Comparison of ENCODE assay signal across 8 cellular contexts in genomic region chr14:92686763-92687427, GRCh38.
A peak's percentile ranks its signal among the peaks of the same experiment; 100 is the strongest.
DNase-seq lines count a peak whose midpoint lies in the region; ATAC-seq and TF ChIP-seq lines count a peak whose summit lies in the region.

No MANE protein-coding gene starts in this region.

- POLR2A ChIA-PET in WTC11 (lab: Charles Lee) = no interaction called here

- peaks cover 6% of the 10 kb centered on the region for H3K4me1 Mint-ChIP-seq in CD14-positive monocyte
- no peaks in the 10 kb centered on the region for H3K4me1 Mint-ChIP-seq in WTC11

- H3K9me3 Mint-ChIP-seq in CD14-positive monocyte = peaks cover 0 to 2% (median 0%) of the 10 kb centered on the region in 7 donors
- no peaks in the 10 kb centered on the region for H3K9me3 Mint-ChIP-seq in WTC11

- intact Hi-C loops in CD14-positive monocyte (cut with micrococcal nuclease) = loop anchor here in 1 of 2 donors (10.0 kb wide), 1 partner anchor 552 kb away; no protein-coding TSS in a partner anchor

- H3K27ac Mint-ChIP-seq in CD14-positive monocyte (peak overlapping the region in 1 of 7 donors; percentile 12), WTC11 (no peak overlapping the region)

- DNase-seq in CD14-positive monocyte (ENCODE audit: low spot score) (no peak), NCI-H1694 (lab: John Stamatoyannopoulos, UW) (peak; percentile 91), WTC11 (ENCODE audit: low spot score) (peak; percentile 94), cerebellum (ENCODE audit: low spot score) (peak; percentile 90), kidney glomerular epithelial cell (lab: John Stamatoyannopoulos, UW) (peak; percentile 57)
- DNase-seq in stimulated activated CD4-positive, alpha-beta T cell treated with anti-CD3 and anti-CD28 coated beads, Interleukin-1b, Interleukin-23, amount 100 ng/mL, for 24 hours (ENCODE audit: low read depth in 4 of 4, low spot score in 1 of 4) = peak; percentile 25 to 71 (median 38)

- H3K36me3 Mint-ChIP-seq in CD14-positive monocyte (peaks cover 63 to 84% of the 10 kb centered on the region in 2 donors), WTC11 (no peaks in the 10 kb centered on the region)

- H3K4me3 Mint-ChIP-seq in CD14-positive monocyte (no peak overlapping the region), WTC11 (peak overlapping the region; percentile 45)

- TF ChIP-seq CTCF in CD14-positive monocyte (IDR thresholded peaks at IDR 0.05) = peak; percentile 92
- peak; percentile 99 for TF ChIP-seq CTCF in WTC11 (IDR thresholded peaks at IDR 0.05)

- ATAC-seq in GM21576 (IDR thresholded peaks at IDR 0.05; ENCODE audit: unreplicated experiment) = peak; percentile 47
- ATAC-seq in WTC11 = peak; percentile 83
- ATAC-seq in GM19324 (IDR thresholded peaks at IDR 0.05; ENCODE audit: low FRiP score, unreplicated experiment) = no peak

- H3K27me3 Mint-ChIP-seq in CD14-positive monocyte (ENCODE audit: low read depth in 3 of 3) = peaks cover 0 to 4% (median 0%) of the 10 kb centered on the region in 3 donors
- H3K27me3 Mint-ChIP-seq in WTC11 (ENCODE audit: low read depth) = peaks cover 25% of the 10 kb centered on the region

- CTCF ChIA-PET in WTC11 (lab: Charles Lee) = interaction anchor here (0.5 to 4.8 kb wide), 70 partner anchors 10 to 581 kb away, joined by 3 to 32 read pairs (median 4); partner anchors contain the start of genes ATXN3, GOLGA5, ITPK1 and LGMN

TF ChIP-seq in WTC11, 78 proteins besides CTCF, POLR2A, EP300 and RAD21 (continues in another document):
- TF ChIP-seq GTF2I (CRISPR knock-in tag; conservative IDR thresholded peaks at IDR 0.05) (no peak), MYBL2 (CRISPR knock-in tag; IDR thresholded peaks at IDR 0.05) (0 out of 2 replicates have a peak, but pooled peaks have one; percentile 10), ZNF121 (CRISPR knock-in tag; IDR thresholded peaks at IDR 0.05) (no peak), MLX (CRISPR knock-in tag; IDR thresholded peaks at IDR 0.05) (no peak), CREM (CRISPR knock-in tag; IDR thresholded peaks at IDR 0.05) (0 out of 2 replicates have a peak, but pooled peaks have one; percentile 25), ZBTB43 (CRISPR knock-in tag; IDR thresholded peaks at IDR 0.05) (peak; percentile 50; the same call in 1 of the 2 replicates), FOXP4 (CRISPR knock-in tag; IDR thresholded peaks at IDR 0.05) (no peak), ZBTB21 (CRISPR knock-in tag; IDR thresholded peaks at IDR 0.05; ENCODE audit: borderline replicate concordance) (no peak), FOXK1 (CRISPR knock-in tag; IDR thresholded peaks at IDR 0.05) (no peak), ATF6 (CRISPR knock-in tag; IDR thresholded peaks at IDR 0.05) (no peak), ATF2 (CRISPR knock-in tag; IDR thresholded peaks at IDR 0.05; ENCODE audit: borderline replicate concordance, low read depth) (no peak), ZNF416 (CRISPR knock-in tag; IDR thresholded peaks at IDR 0.05) (no peak), NR3C1 (CRISPR knock-in tag; conservative IDR thresholded peaks at IDR 0.05; ENCODE audit: low read depth) (no peak), ELF4 (CRISPR knock-in tag; IDR thresholded peaks at IDR 0.05; ENCODE audit: low read depth) (no peak), PREB (CRISPR knock-in tag; IDR thresholded peaks at IDR 0.05; ENCODE audit: borderline replicate concordance) (no peak)
